In the genomic region with DNA sequence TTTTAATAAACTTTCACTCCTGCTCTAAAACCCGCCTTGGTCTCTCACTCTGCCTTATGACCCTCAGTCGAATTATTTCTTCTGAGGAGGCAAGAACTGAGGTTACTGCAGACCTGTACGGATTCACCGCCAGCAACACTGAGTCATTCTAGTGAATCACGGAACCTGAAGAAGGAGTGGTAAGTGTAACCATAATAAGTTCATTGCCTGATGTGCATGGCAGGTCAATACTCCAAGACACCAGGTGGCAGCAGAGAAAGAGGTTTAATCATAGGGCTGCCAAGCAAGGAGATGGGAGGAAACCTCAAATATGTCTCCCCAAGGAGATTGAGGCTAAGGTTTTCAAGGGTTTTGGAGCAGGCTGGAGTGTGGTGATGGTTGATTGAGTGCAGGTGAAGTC, we compare ENCODE assay signal across 1 cellular context.
TF ChIP-seq lines count a peak whose summit lies in the region.

No MANE protein-coding gene starts in this region.

TF ChIP-seq in HepG2, 621 proteins besides CTCF, POLR2A, EP300 and RAD21 (continued from another document):
- TF ChIP-seq ZNF782 (CRISPR knock-in tag; IDR thresholded peaks at IDR 0.05; ENCODE audit: borderline replicate concordance): no peak
- TF ChIP-seq, protein P1, sequence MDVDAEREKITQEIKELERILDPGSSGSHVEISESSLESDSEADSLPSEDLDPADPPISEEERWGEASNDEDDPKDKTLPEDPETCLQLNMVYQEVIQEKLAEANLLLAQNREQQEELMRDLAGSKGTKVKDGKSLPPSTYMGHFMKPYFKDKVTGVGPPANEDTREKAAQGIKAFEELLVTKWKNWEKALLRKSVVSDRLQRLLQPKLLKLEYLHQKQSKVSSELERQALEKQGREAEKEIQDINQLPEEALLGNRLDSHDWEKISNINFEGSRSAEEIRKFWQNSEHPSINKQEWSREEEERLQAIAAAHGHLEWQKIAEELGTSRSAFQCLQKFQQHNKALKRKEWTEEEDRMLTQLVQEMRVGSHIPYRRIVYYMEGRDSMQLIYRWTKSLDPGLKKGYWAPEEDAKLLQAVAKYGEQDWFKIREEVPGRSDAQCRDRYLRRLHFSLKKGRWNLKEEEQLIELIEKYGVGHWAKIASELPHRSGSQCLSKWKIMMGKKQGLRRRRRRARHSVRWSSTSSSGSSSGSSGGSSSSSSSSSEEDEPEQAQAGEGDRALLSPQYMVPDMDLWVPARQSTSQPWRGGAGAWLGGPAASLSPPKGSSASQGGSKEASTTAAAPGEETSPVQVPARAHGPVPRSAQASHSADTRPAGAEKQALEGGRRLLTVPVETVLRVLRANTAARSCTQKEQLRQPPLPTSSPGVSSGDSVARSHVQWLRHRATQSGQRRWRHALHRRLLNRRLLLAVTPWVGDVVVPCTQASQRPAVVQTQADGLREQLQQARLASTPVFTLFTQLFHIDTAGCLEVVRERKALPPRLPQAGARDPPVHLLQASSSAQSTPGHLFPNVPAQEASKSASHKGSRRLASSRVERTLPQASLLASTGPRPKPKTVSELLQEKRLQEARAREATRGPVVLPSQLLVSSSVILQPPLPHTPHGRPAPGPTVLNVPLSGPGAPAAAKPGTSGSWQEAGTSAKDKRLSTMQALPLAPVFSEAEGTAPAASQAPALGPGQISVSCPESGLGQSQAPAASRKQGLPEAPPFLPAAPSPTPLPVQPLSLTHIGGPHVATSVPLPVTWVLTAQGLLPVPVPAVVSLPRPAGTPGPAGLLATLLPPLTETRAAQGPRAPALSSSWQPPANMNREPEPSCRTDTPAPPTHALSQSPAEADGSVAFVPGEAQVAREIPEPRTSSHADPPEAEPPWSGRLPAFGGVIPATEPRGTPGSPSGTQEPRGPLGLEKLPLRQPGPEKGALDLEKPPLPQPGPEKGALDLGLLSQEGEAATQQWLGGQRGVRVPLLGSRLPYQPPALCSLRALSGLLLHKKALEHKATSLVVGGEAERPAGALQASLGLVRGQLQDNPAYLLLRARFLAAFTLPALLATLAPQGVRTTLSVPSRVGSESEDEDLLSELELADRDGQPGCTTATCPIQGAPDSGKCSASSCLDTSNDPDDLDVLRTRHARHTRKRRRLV (CRISPR knock-in tag; IDR thresholded peaks at IDR 0.05): no peak
- no peak for TF ChIP-seq CENPBD1 (CRISPR knock-in tag; IDR thresholded peaks at IDR 0.05; ENCODE audit: borderline replicate concordance, low read depth)
- peak; percentile 32 for TF ChIP-seq STAG1 (CRISPR knock-in tag; IDR thresholded peaks at IDR 0.05)
- TF ChIP-seq, protein P2, sequence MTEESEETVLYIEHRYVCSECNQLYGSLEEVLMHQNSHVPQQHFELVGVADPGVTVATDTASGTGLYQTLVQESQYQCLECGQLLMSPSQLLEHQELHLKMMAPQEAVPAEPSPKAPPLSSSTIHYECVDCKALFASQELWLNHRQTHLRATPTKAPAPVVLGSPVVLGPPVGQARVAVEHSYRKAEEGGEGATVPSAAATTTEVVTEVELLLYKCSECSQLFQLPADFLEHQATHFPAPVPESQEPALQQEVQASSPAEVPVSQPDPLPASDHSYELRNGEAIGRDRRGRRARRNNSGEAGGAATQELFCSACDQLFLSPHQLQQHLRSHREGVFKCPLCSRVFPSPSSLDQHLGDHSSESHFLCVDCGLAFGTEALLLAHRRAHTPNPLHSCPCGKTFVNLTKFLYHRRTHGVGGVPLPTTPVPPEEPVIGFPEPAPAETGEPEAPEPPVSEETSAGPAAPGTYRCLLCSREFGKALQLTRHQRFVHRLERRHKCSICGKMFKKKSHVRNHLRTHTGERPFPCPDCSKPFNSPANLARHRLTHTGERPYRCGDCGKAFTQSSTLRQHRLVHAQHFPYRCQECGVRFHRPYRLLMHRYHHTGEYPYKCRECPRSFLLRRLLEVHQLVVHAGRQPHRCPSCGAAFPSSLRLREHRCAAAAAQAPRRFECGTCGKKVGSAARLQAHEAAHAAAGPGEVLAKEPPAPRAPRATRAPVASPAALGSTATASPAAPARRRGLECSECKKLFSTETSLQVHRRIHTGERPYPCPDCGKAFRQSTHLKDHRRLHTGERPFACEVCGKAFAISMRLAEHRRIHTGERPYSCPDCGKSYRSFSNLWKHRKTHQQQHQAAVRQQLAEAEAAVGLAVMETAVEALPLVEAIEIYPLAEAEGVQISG (CRISPR knock-in tag; IDR thresholded peaks at IDR 0.05): peak; percentile 76
TF ChIP-seq in HepG2: peak in this region for 2.
